ENCODE assay signal across 19 cellular contexts in the genomic region with DNA sequence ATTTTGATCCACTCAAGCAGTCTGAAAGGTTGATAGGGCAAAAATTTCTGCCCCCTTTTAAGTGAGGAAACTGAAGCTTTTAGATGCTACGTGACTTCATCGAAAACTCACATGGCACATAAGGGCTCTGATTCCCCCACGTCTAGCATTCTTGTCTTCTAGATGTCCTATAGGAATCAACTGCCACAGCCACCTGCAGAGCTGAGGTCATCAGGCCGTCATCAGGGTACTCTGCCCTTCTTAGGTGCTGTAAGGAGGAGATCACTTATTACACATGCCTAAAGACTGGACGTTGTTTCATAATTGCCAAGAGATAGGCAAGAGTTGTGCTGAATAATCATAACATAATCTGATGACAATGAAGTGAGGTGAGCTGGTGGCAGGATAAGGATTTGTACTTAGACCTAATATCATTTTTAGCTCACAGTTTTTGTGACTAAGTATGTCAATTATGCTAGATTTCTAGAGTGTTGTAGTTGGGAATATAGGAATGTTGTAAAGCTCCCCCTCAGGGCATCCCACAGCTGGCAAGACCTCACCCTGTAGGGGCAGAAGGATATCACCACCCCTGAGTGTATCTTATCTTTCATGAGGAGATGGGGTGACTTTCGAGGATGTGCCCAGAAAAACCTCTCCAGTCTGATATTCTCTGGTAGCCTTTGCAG.
A peak's percentile ranks its signal among the peaks of the same experiment; 100 is the strongest.
DNase-seq lines count a peak whose midpoint lies in the region; ATAC-seq, FAIRE-seq and TF ChIP-seq lines count a peak whose summit lies in the region.
"Had no signal": no experiment of that assay in that cellular context is flagged by ENCODE, and none has a peak within 500 bp of the region (broad histone marks: within the 10 kb centered on the region; RNA-seq: fewer than 3 reads in every experiment).

No MANE protein-coding gene starts in this region.

- no peak for ATAC-seq in GM19397 (IDR thresholded peaks at IDR 0.05; ENCODE audit: unreplicated experiment)
- ATAC-seq: A549, GM12878, K562 had no signal

- no peaks in the 10 kb centered on the region for H3K79me2 ChIP-seq in mammary epithelial cell (ENCODE audit: insufficient read depth, low read length)

- H2AFZ ChIP-seq in mammary epithelial cell (ENCODE audit: low read depth, low read length): no peak overlapping the region

- no peak overlapping the region for H3K27ac Mint-ChIP-seq in MCF 10A (ENCODE audit: low read depth, unreplicated experiment)
- H3K27ac Mint-ChIP-seq: CD4-positive, alpha-beta T cell; H9 had no signal

- H3K4me3 ChIP-seq in mammary epithelial cell (replicated peaks in 1 of 3; ENCODE audit: insufficient read depth in 1 of 3, low read depth in 2 of 3, low read length in 3 of 3) (no peak overlapping the region), bronchial epithelial cell (ENCODE audit: low read depth, low read length) (no peak overlapping the region)
- H3K4me3 ChIP-seq: A549, GM12878, K562 had no signal

- no peaks in the 10 kb centered on the region for H3K9me3 Mint-ChIP-seq in MCF 10A (ENCODE audit: unreplicated experiment)
- H3K9me3 Mint-ChIP-seq: H9 had no signal

- no peak overlapping the region for H3K9ac ChIP-seq in mammary epithelial cell (ENCODE audit: insufficient read depth, low read length)

- no peak overlapping the region for H3K27ac ChIP-seq in mammary epithelial cell (ENCODE audit: insufficient read depth, low read depth, low read length)
- H3K27ac ChIP-seq: 22Rv1, A549, C4-2B, HL-60 had no signal

- no peak overlapping the region for H3K4me2 ChIP-seq in mammary epithelial cell (ENCODE audit: insufficient read depth, low read depth, low read length)
- H3K4me2 ChIP-seq: A549 had no signal

- no peak overlapping the region for H3K4me3 Mint-ChIP-seq in MCF 10A (ENCODE audit: unreplicated experiment)
- H3K4me3 Mint-ChIP-seq: CD4-positive, alpha-beta T cell; H9 had no signal

- peaks cover 13% of the 10 kb centered on the region for H3K4me1 Mint-ChIP-seq in MCF 10A (ENCODE audit: insufficient read depth, unreplicated experiment)
- H3K4me1 Mint-ChIP-seq: H9 had no signal

- FAIRE-seq in bronchial epithelial cell (lab: Jason Lieb, UNC): no peak
- FAIRE-seq: A549, D721Med, GM12878, H1, K562 had no signal

- dilution Hi-C loops in mammary epithelial cell (cut with HindIII; ENCODE audit: low sequenced_read_pairs): loop anchor here (10.0 kb wide), 1 partner anchor 643 kb away; no protein-coding TSS in a partner anchor

- H3K36me3 Mint-ChIP-seq in MCF 10A (ENCODE audit: insufficient read depth, unreplicated experiment): no peaks in the 10 kb centered on the region

- CTCF ChIA-PET in mammary epithelial cell (lab: Charles Lee; ENCODE audit: low non-redundant PET) (no interaction called here), MCF 10A (lab: Yijun Ruan, JAX) (interaction anchor here (0.7 kb wide), 1 partner anchor 44 kb away, joined by 3 read pairs; no protein-coding TSS in a partner anchor)

- 69% methylated on average over 6 of the region's 6 CpGs for WGBS in mammary epithelial cell (ENCODE audit: low coverage, missing lambda C conversion rate)

- H3K36me3 ChIP-seq in mammary epithelial cell (ENCODE audit: insufficient read depth, low read length) (no peaks in the 10 kb centered on the region), bronchial epithelial cell (ENCODE audit: control insufficient read depth, insufficient read depth, low read length) (no peaks in the 10 kb centered on the region)

- no peaks in the 10 kb centered on the region for H3K27me3 Mint-ChIP-seq in MCF 10A (ENCODE audit: insufficient read depth, unreplicated experiment)
- H3K27me3 Mint-ChIP-seq: CD4-positive, alpha-beta T cell had no signal

- intact Hi-C loops in mammary epithelial cell (cut with micrococcal nuclease) (no loop called here), MCF 10A (cut with micrococcal nuclease) (no loop called here)

- no peaks in the 10 kb centered on the region for H4K20me1 ChIP-seq in mammary epithelial cell (ENCODE audit: insufficient read depth, low read length)

- no peak for TF ChIP-seq CTCF in mammary epithelial cell (conservative IDR thresholded peaks at IDR 0.05 in 1 of 2, IDR thresholded peaks at IDR 0.05 in 1 of 2; ENCODE audit: extremely low read depth in 1 of 2, insufficient read depth in 1 of 2, low read depth in 1 of 2, low read length in 2 of 2)
- no peak for TF ChIP-seq CTCF in MCF 10A (IDR thresholded peaks at IDR 0.05; ENCODE audit: unreplicated experiment)
- TF ChIP-seq CTCF in bronchial epithelial cell (IDR thresholded peaks at IDR 0.05; ENCODE audit: insufficient read depth, low read length, severe bottlenecking): no peak

- H3K4me1 ChIP-seq in mammary epithelial cell (ENCODE audit: insufficient read depth, low read length): peaks cover 6% of the 10 kb centered on the region
- H3K4me1 ChIP-seq: Caco-2 had no signal

- peaks cover 2% of the 10 kb centered on the region for H3K27me3 ChIP-seq in mammary epithelial cell (ENCODE audit: insufficient read depth, low read length)
- H3K27me3 ChIP-seq in bronchial epithelial cell (ENCODE audit: control insufficient read depth, insufficient read depth, low read length): no peaks in the 10 kb centered on the region

- POLR2A ChIA-PET in MCF 10A (lab: Yijun Ruan, JAX): interaction anchor here (0.6 to 1.5 kb wide), 2 partner anchors 8 to 740 kb away, joined by 3 read pairs; no protein-coding TSS in a partner anchor

- BruUV-seq in mammary epithelial cell (replicated peaks; lab: Mats Ljungman, UMichigan) (no TSS peak), MCF 10A (replicated peaks; lab: Mats Ljungman, UMichigan) (no TSS peak)

- no peaks in the 10 kb centered on the region for H3K9me3 ChIP-seq in mammary epithelial cell (replicated peaks; ENCODE audit: insufficient read depth, low read length)
- H3K9me3 ChIP-seq: A549, Caco-2 had no signal

- DNase-seq in mammary epithelial cell: peak; percentile 3
- DNase-seq in MCF 10A (ENCODE audit: unreplicated experiment): no peak
- peak; percentile 14 for DNase-seq in RKO (ENCODE audit: low spot score)
- peak; percentile 10 for DNase-seq in bronchial epithelial cell (ENCODE audit: low read depth)
- no peak for DNase-seq in NCI-H187 (lab: John Stamatoyannopoulos, UW)
- no peak for DNase-seq in NCI-H345 (lab: John Stamatoyannopoulos, UW)
- DNase-seq: AML-193; Caco-2; CD4-positive, alpha-beta T cell; H9 had no signal

- in situ Hi-C loops in mammary epithelial cell (cut with MboI; ENCODE audit: low sequenced_read_pairs in 2 of 2): no loop called here

Comparison
In these comparisons a context has a peak if more than half of its experiments do, and no peak if none do; other contexts are left out.
1. DNase-seq: peak in mammary epithelial cell (single experiment), RKO (single experiment) and bronchial epithelial cell (single experiment); none in MCF 10A (single experiment), NCI-H187 (0 of 2) and NCI-H345 (single experiment).